ENCODE assay signal across 22 cellular contexts in genomic region chr9:93710370-93710723, GRCh38.
A peak's percentile ranks its signal among the peaks of the same experiment; 100 is the strongest.
DNase-seq lines count a peak whose midpoint lies in the region; ATAC-seq, FAIRE-seq and TF ChIP-seq lines count a peak whose summit lies in the region.
"Had no signal": no experiment of that assay in that cellular context is flagged by ENCODE, and none has a peak within 500 bp of the region (broad histone marks: within the 10 kb centered on the region; RNA-seq: fewer than 3 reads in every experiment).

No MANE protein-coding gene starts in this region.

- H3K4me1 Mint-ChIP-seq in chondrocyte (ENCODE audit: low read depth) = no peaks in the 10 kb centered on the region
- H3K4me1 Mint-ChIP-seq: CD14-positive monocyte; CD8-positive, alpha-beta memory T cell; GM23338; H9 had no signal

- H3K27me3 ChIP-seq in HepG2 (ENCODE audit: control insufficient read depth in 1 of 2, insufficient read depth in 2 of 2, low read length in 2 of 2) = peaks cover 0 to 11% of the 10 kb centered on the region in 2 experiments; a peak in 1 of 5 replicates
- H3K27me3 ChIP-seq in right lobe of liver = no peaks in the 10 kb centered on the region
- peaks cover under 1% of the 10 kb centered on the region for H3K27me3 ChIP-seq in smooth muscle cell (ENCODE audit: low read depth)

- H3K4me1 ChIP-seq in HepG2 (ENCODE audit: insufficient read depth, low read length) (no peaks in the 10 kb centered on the region), right lobe of liver (no peaks in the 10 kb centered on the region), HEK293 (ENCODE audit: control insufficient read depth, insufficient read depth, low read length) (no peaks in the 10 kb centered on the region), smooth muscle cell (ENCODE audit: low read depth) (no peaks in the 10 kb centered on the region)

- no TSS peak for BruUV-seq in HepG2 (replicated peaks; lab: Mats Ljungman, UMichigan)

- 17% methylated on average over 5 of the region's 6 CpGs for WGBS in HepG2 (ENCODE audit: low lambda C conversion rate)
- WGBS in right lobe of liver (ENCODE audit: insufficient coverage, low coverage, low lambda C conversion rate, missing lambda C conversion rate) = 51% methylated on average over 2 of the region's 6 CpGs
- 87% methylated on average over 6 of the region's 6 CpGs for WGBS in smooth muscle cell (ENCODE audit: low lambda C conversion rate)

- TF ChIP-seq RAD21 in HepG2 (CRISPR knock-in tag; IDR thresholded peaks at IDR 0.05) = no peak

- in situ Hi-C loops in HepG2 (cut with HindIII; ENCODE audit: extremely low pct_ligation_motif_present, low pct_unique_long_range_greater_than_20kb) = no loop called here

- POLR2A ChIA-PET in HepG2 (lab: Yijun Ruan, JAX) (no interaction called here), HEK293 (lab: Yijun Ruan, JAX) (no interaction called here)

- no peaks in the 10 kb centered on the region for H3F3A ChIP-seq in smooth muscle cell (ENCODE audit: low read depth)

- H3K36me3 ChIP-seq in HepG2 (replicated peaks in 1 of 2; ENCODE audit: control insufficient read depth in 1 of 2, insufficient read depth in 2 of 2, low read length in 2 of 2) (no peaks in the 10 kb centered on the region), right lobe of liver (no peaks in the 10 kb centered on the region), HEK293 (ENCODE audit: control insufficient read depth in 2 of 2, insufficient read depth in 1 of 2, low read length in 2 of 2) (no peaks in the 10 kb centered on the region), smooth muscle cell (ENCODE audit: low read depth) (no peaks in the 10 kb centered on the region)

- FAIRE-seq in HepG2 (lab: Jason Lieb, UNC) = no peak
- FAIRE-seq: D721Med, GM12891, GM18507 had no signal

- no peaks in the 10 kb centered on the region for H4K20me1 ChIP-seq in HepG2 (ENCODE audit: insufficient read depth, low read length)
- no peaks in the 10 kb centered on the region for H4K20me1 ChIP-seq in smooth muscle cell (ENCODE audit: low read depth)

- TF ChIP-seq POLR2A in HepG2 (IDR thresholded peaks at IDR 0.05; ENCODE audit: insufficient read depth in 1 of 2, low read depth in 2 of 2, low read length in 2 of 2) (no peak), right lobe of liver (IDR thresholded peaks at IDR 0.05) (no peak)

- no peak overlapping the region for H3K4me2 ChIP-seq in HepG2 (ENCODE audit: low read depth, low read length)
- H3K4me2 ChIP-seq in smooth muscle cell = peak overlapping the region; percentile 34
- H3K4me2 ChIP-seq: GM23338 had no signal

- H3K9me3 ChIP-seq in HepG2 (ENCODE audit: low read length) (no peaks in the 10 kb centered on the region), right lobe of liver (no peaks in the 10 kb centered on the region), HEK293 (ENCODE audit: control insufficient read depth, insufficient read depth, low read depth, low read length) (no peaks in the 10 kb centered on the region), smooth muscle cell (replicated peaks; ENCODE audit: low read depth) (no peaks in the 10 kb centered on the region)

- no peaks in the 10 kb centered on the region for H3K79me2 ChIP-seq in HepG2 (ENCODE audit: insufficient read depth, low read length)
- H3K79me2 ChIP-seq in smooth muscle cell (ENCODE audit: low read depth) = no peaks in the 10 kb centered on the region

- CTCF ChIA-PET in HepG2 (lab: Yijun Ruan, JAX; ENCODE audit: low intra/inter-chr PET ratio, low total read pairs) (no interaction called here), HEK293 (lab: Yijun Ruan, JAX) (no interaction called here)

- H2AFZ ChIP-seq in HepG2 (ENCODE audit: low read length) (no peak overlapping the region), smooth muscle cell (ENCODE audit: low read depth) (no peak overlapping the region)
- H2AFZ ChIP-seq: GM23338 had no signal

- H3K9ac ChIP-seq in HepG2 (ENCODE audit: insufficient read depth, low read depth, low read length) = no peak overlapping the region
- H3K9ac ChIP-seq in smooth muscle cell (ENCODE audit: low read depth) = no peak overlapping the region

- H3K27ac ChIP-seq in HepG2 (ENCODE audit: extremely low read length, insufficient read depth, low read length) (no peak overlapping the region), right lobe of liver (no peak overlapping the region), HEK293 (ENCODE audit: extremely low read depth, low read depth, low read length) (no peak overlapping the region), smooth muscle cell (ENCODE audit: low read depth) (no peak overlapping the region)

- peaks cover 1% of the 10 kb centered on the region for H3K36me3 Mint-ChIP-seq in chondrocyte (ENCODE audit: low read depth)
- H3K36me3 Mint-ChIP-seq: CD14-positive monocyte; CD8-positive, alpha-beta memory T cell had no signal

- intact Hi-C loops in HepG2 (cut with micrococcal nuclease; ENCODE audit: unreplicated experiment) (no loop called here), right lobe of liver (cut with DNase I) (no loop called here)

- DNase-seq in HepG2 (ENCODE audit: low spot score) (no peak), right lobe of liver (no peak), chondrocyte (ENCODE audit: low spot score) (peak; percentile 20), smooth muscle cell (lab: John Stamatoyannopoulos, UW; ENCODE audit: unreplicated experiment) (no peak), NCI-H1105 (lab: John Stamatoyannopoulos, UW) (no peak)
- DNase-seq in stimulated activated CD8-positive, alpha-beta memory T cell treated with anti-CD3 and anti-CD28 coated beads, Interleukin-4, amount 100 ng/mL, for 48 hours = no peak
- DNase-seq: CD4-positive, alpha-beta T cell; CD8-positive, alpha-beta memory T cell; DMS 273 treated with DMSO at 0.1 percent for 48 hours; DMS79; EL; GDM1; H9; HFFc6 had no signal

- H3K27me3 Mint-ChIP-seq in chondrocyte (ENCODE audit: low read depth) = peaks cover 11% of the 10 kb centered on the region

- no peaks in the 10 kb centered on the region for H3K9me3 Mint-ChIP-seq in chondrocyte (ENCODE audit: low read depth)
- H3K9me3 Mint-ChIP-seq: CD4-positive, alpha-beta T cell; GM23338; H9 had no signal

- TF ChIP-seq CTCF in HepG2 (CRISPR knock-in tag; IDR thresholded peaks at IDR 0.05) (no peak), right lobe of liver (IDR thresholded peaks at IDR 0.05) (no peak), HEK293 (tag by site-specific recombination; IDR thresholded peaks at IDR 0.05) (no peak), chondrocyte (IDR thresholded peaks at IDR 0.05) (no peak), smooth muscle cell (IDR thresholded peaks at IDR 0.05; ENCODE audit: borderline replicate concordance, insufficient read depth, poor library complexity, severe bottlenecking) (no peak)

- no peak for ATAC-seq in HepG2
- no peak for ATAC-seq in right lobe of liver
- ATAC-seq in HG03469 (IDR thresholded peaks at IDR 0.05; ENCODE audit: unreplicated experiment) = no peak
- ATAC-seq: GM23338, HCT116 had no signal

- H3K4me3 ChIP-seq in HepG2 (replicated peaks in 1 of 3; ENCODE audit: insufficient read depth in 1 of 3, low read depth in 2 of 3, low read length in 3 of 3) (no peak overlapping the region), right lobe of liver (no peak overlapping the region), HEK293 (ENCODE audit: low read depth, low read length) (no peak overlapping the region), smooth muscle cell (no peak overlapping the region)
- H3K4me3 ChIP-seq: GM23338 had no signal

- no peak overlapping the region for H3K27ac Mint-ChIP-seq in chondrocyte (ENCODE audit: unreplicated experiment)
- H3K27ac Mint-ChIP-seq: CD4-positive, alpha-beta T cell; GM23338; H9; HFFc6 had no signal

- H3K4me3 Mint-ChIP-seq in chondrocyte (ENCODE audit: unreplicated experiment) = no peak overlapping the region
- H3K4me3 Mint-ChIP-seq: CD14-positive monocyte; CD4-positive, alpha-beta T cell; CD8-positive, alpha-beta memory T cell; GM23338; H9; HFFc6 had no signal

- no peak for TF ChIP-seq EP300 in HepG2 (IDR thresholded peaks at IDR 0.05; ENCODE audit: low read depth in 2 of 2, low read length in 2 of 2)
- TF ChIP-seq EP300 in HepG2 (CRISPR knock-in tag; IDR thresholded peaks at IDR 0.05; ENCODE audit: borderline replicate concordance) = no peak

TF ChIP-seq in HepG2, 621 proteins besides CTCF, POLR2A, EP300 and RAD21:
- no peak for TF ChIP-seq ZNF580 (CRISPR knock-in tag; IDR thresholded peaks at IDR 0.05; ENCODE audit: borderline replicate concordance, low read depth)
- TF ChIP-seq ZNF547 (CRISPR knock-in tag; IDR thresholded peaks at IDR 0.05) = no peak
- TF ChIP-seq MNT (IDR thresholded peaks at IDR 0.05) = peak; percentile 72

TF ChIP-seq in HEK293, 187 proteins besides CTCF, POLR2A, EP300 and RAD21:
- TF ChIP-seq ZNF626 (tag by site-specific recombination; IDR thresholded peaks at IDR 0.05) (no peak), ZSCAN4 (tag by site-specific recombination; IDR thresholded peaks at IDR 0.05) (0 out of 2 replicates have a peak, but pooled peaks have one; percentile 16), ZSCAN16 (tag by site-specific recombination; IDR thresholded peaks at IDR 0.05) (no peak)
